ENCODE assay signal across 28 cellular contexts in genomic region chr3:131555456-131555855, GRCh38.
"Had no signal": no experiment of that assay in that cellular context is flagged by ENCODE, and none has a peak within 500 bp of the region (broad histone marks: within the 10 kb centered on the region; RNA-seq: fewer than 3 reads in every experiment).

No MANE protein-coding gene starts in this region.

- H3K27me3 ChIP-seq: adrenal gland, ovary, tibial artery had no signal

- DNase-seq: activated CD4-positive, alpha-beta memory T cell treated with anti-CD3 and anti-CD28 coated beads for 36 hours; activated CD4-positive, alpha-beta T cell treated with anti-CD3 and anti-CD28 coated beads for 48 hours; activated CD8-positive, alpha-beta memory T cell treated with anti-CD3 and anti-CD28 coated beads, Interleukin-2, amount 50 U/mL, for 4 hours; activated effector memory CD4-positive, alpha-beta T cell treated with anti-CD3 and anti-CD28 coated beads, Interleukin-2, amount 50 U/mL, for 16 hours; activated naive CD4-positive, alpha-beta T cell treated with anti-CD3 and anti-CD28 coated beads for 36 hours; activated naive CD8-positive, alpha-beta T cell treated with anti-CD3 and anti-CD28 coated beads for 36 hours; activated T-cell treated with anti-CD3 and anti-CD28 coated beads, Interleukin-2, amount 50 U/mL, for 1 hour; adrenal gland; aorta; central memory CD4-positive, alpha-beta T cell; endodermal cell; foreskin melanocyte; left cardiac atrium; left ventricle myocardium superior; ovary; retina; stimulated activated CD4-positive, alpha-beta T cell treated with anti-CD3 and anti-CD28 coated beads, Interleukin-15, amount 100 ng/mL, for 24 hours; stimulated activated CD4-positive, alpha-beta T cell treated with anti-CD3 and anti-CD28 coated beads, Interleukin-2, amount 100 ng/mL, for 24 hours; stimulated activated naive B cell treated with anti-CD40 and anti-IgM and Interleukin-4, amounts not matched to agents 10 μg/mL and 1 μg/mL and 100 μg/mL, for 72 hours; stomach; T-helper 1 cell; tibial artery had no signal

- H3K27ac ChIP-seq: adrenal gland, neutrophil, ovary, stomach, suprapubic skin, tibial artery, VCaP had no signal

- ATAC-seq: esophagus mucosa; left cardiac atrium; left ventricle myocardium superior; sciatic nerve; stimulated activated naive B cell treated with anti-CD40 and anti-IgM and Interleukin-4, amounts not matched to agents 10 μg/mL and 1 μg/mL and 100 μg/mL, for 72 hours had no signal

- FAIRE-seq: islet of Langerhans had no signal

- H3K4me1 ChIP-seq: stomach, suprapubic skin, tibial artery had no signal
